In the genomic region with DNA sequence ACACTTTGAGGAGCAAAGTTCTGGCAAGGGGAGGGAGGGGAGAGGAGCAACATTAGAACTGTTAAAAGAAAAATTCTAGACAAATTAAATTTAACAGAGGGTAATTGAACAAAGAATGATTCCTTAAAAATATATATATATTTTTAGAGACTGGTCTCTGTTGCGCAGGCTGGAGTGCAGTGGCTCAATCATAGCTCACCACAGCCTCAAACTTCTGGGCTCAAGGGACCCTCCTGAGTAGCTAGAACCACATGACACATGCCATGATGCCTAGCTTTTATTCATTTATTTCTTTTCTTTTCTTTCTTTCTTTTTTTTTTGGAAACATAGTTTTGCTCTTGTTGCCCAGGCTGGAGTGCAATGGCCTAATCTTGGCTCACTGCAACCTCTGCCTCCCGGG, we compare ENCODE assay signal across 31 cellular contexts.
"Had no signal": no experiment of that assay in that cellular context is flagged by ENCODE, and none has a peak within 500 bp of the region (broad histone marks: within the 10 kb centered on the region; RNA-seq: fewer than 3 reads in every experiment).

No MANE protein-coding gene starts in this region.

- H3K4me1 ChIP-seq: adrenal gland, esophagus muscularis mucosa, foreskin keratinocyte, gastrocnemius medialis had no signal

- ATAC-seq: activated CD4-positive, alpha-beta T cell treated with anti-CD3 and anti-CD28 coated beads for 36 hours; activated CD8-positive, alpha-beta memory T cell treated with anti-CD3 and anti-CD28 coated beads, Interleukin-2, amount 10 ng/mL, durations not matched to agents 7 days and 5 days; activated CD8-positive, alpha-beta T cell treated with anti-CD3 and anti-CD28 coated beads, Interleukin-2, amount 10 ng/mL, durations not matched to agents 7 days and 5 days; activated naive CD8-positive, alpha-beta T cell treated with anti-CD3 and anti-CD28 coated beads, Interleukin-2, amount 50 U/mL, for 24 hours; body of pancreas; effector memory CD8-positive, alpha-beta T cell; gastrocnemius medialis; T-helper 17 cell had no signal

- DNase-seq: activated CD4-positive, alpha-beta memory T cell treated with anti-CD3 and anti-CD28 coated beads for 36 hours; activated CD4-positive, alpha-beta T cell treated with anti-CD3 and anti-CD28 coated beads for 36 hours; activated CD4-positive, alpha-beta T cell treated with anti-CD3 and anti-CD28 coated beads, Interleukin-2, amount 10 ng/mL, durations not matched to agents 24 days and 14 days; activated CD4-positive, CD25-positive, alpha-beta regulatory T cell; activated CD4-positive, CD25-positive, alpha-beta regulatory T cell treated with anti-CD3 and anti-CD28 coated beads, Interleukin-2, amount 50 U/mL, for 72 hours; activated CD8-positive, alpha-beta memory T cell treated with anti-CD3 and anti-CD28 coated beads, Interleukin-2, amount 10 ng/mL, durations not matched to agents 7 days and 5 days; activated CD8-positive, alpha-beta memory T cell treated with anti-CD3 and anti-CD28 coated beads, Interleukin-2, amount 50 U/mL, for 4 hours; activated CD8-positive, alpha-beta T cell treated with anti-CD3 and anti-CD28 coated beads, Interleukin-2, amount 10 ng/mL, durations not matched to agents 7 days and 5 days; activated effector memory CD4-positive, alpha-beta T cell treated with anti-CD3 and anti-CD28 coated beads, Interleukin-2, amount 50 U/mL, for 16 hours; activated naive CD4-positive, alpha-beta T cell treated with anti-CD3 and anti-CD28 coated beads for 36 hours; activated naive CD8-positive, alpha-beta T cell treated with anti-CD3 and anti-CD28 coated beads for 36 hours; activated naive CD8-positive, alpha-beta T cell treated with anti-CD3 and anti-CD28 coated beads, Interleukin-2, amount 50 U/mL, for 24 hours; activated T-cell treated with anti-CD3 and anti-CD28 coated beads, Interleukin-2, amount 50 U/mL, for 1 hour; activated T-cell treated with anti-CD3 and anti-CD28 coated beads, Interleukin-2, amount 50 U/mL, for 48 hours; adrenal gland; amygdala; aorta; body of pancreas; caudate nucleus; cortex of kidney; dermis blood vessel endothelial cell; effector CD4-positive, alpha-beta T cell; effector memory CD8-positive, alpha-beta T cell; erythroblast; gastrocnemius medialis; glutamatergic neuron; heart left ventricle; T-helper 17 cell; T1000 had no signal

- H3K27ac ChIP-seq: adrenal gland, body of pancreas, esophagus muscularis mucosa, foreskin keratinocyte, gastrocnemius medialis, heart left ventricle had no signal

- H3K36me3 ChIP-seq: adrenal gland, esophagus muscularis mucosa, gastrocnemius medialis, heart left ventricle had no signal

- H3K9me3 ChIP-seq: adrenal gland, body of pancreas, esophagus muscularis mucosa, gastrocnemius medialis, heart left ventricle had no signal

- H3K4me3 ChIP-seq: adrenal gland, body of pancreas, esophagus muscularis mucosa, gastrocnemius medialis, heart left ventricle had no signal

- H3K27me3 ChIP-seq: adrenal gland, body of pancreas, esophagus muscularis mucosa, foreskin keratinocyte, gastrocnemius medialis, heart left ventricle had no signal
